In the genomic region with DNA sequence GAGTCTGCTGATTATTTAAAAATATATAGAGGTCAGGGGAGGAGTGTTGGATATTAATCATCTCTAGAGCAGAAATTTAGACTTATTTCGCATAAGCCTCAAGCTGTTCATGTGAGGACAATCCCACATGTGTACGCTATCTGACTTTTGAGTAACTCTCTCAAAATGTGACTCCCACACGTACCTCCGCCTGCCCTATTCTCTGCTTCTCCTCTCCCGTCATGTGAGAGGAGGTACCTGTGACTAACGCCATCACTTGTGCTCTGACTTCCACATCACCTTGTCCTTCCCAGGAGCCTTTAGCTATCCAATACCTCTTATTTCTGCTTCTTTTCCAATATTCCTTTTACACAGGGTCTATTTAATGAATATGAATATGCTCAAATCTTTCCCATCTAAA, we compare ENCODE assay signal across 23 cellular contexts.
"Had no signal": no experiment of that assay in that cellular context is flagged by ENCODE, and none has a peak within 500 bp of the region (broad histone marks: within the 10 kb centered on the region; RNA-seq: fewer than 3 reads in every experiment).

No MANE protein-coding gene starts in this region.

- H3K4me3 Mint-ChIP-seq: dendritic cell treated with granulocyte-macrophage colony-stimulating factor and Interleukin-4, amounts not matched to agents 40 ng/mL and 50 ng/mL, for 4 days; effector memory CD8-positive, alpha-beta T cell; endodermal cell had no signal

- H3K27ac Mint-ChIP-seq: dendritic cell treated with granulocyte-macrophage colony-stimulating factor and Interleukin-4, amounts not matched to agents 40 ng/mL and 50 ng/mL, for 4 days; effector memory CD8-positive, alpha-beta T cell; endodermal cell had no signal

- FAIRE-seq: colon, endometrium, endothelial cell of umbilical vein, frontal cortex had no signal

- DNase-seq: colonic mucosa; cortex of kidney; dermis blood vessel endothelial cell; dorsolateral prefrontal cortex; effector CD4-positive, alpha-beta T cell; effector CD8-positive, alpha-beta T cell; effector memory CD4-positive, alpha-beta T cell; effector memory CD8-positive, alpha-beta T cell; endodermal cell; erythroblast; esophagus squamous epithelium; foreskin fibroblast; foreskin keratinocyte; foreskin melanocyte; gastrocnemius medialis; glutamatergic neuron; heart left ventricle; heart right ventricle had no signal

- H3K27me3 Mint-ChIP-seq: dendritic cell treated with granulocyte-macrophage colony-stimulating factor and Interleukin-4, amounts not matched to agents 40 ng/mL and 50 ng/mL, for 4 days; effector memory CD8-positive, alpha-beta T cell had no signal

- H3K9me3 Mint-ChIP-seq: dendritic cell treated with granulocyte-macrophage colony-stimulating factor and Interleukin-4, amounts not matched to agents 40 ng/mL and 50 ng/mL, for 4 days; effector memory CD8-positive, alpha-beta T cell; endodermal cell had no signal
